ENCODE assay signal across 31 cellular contexts in the genomic region with DNA sequence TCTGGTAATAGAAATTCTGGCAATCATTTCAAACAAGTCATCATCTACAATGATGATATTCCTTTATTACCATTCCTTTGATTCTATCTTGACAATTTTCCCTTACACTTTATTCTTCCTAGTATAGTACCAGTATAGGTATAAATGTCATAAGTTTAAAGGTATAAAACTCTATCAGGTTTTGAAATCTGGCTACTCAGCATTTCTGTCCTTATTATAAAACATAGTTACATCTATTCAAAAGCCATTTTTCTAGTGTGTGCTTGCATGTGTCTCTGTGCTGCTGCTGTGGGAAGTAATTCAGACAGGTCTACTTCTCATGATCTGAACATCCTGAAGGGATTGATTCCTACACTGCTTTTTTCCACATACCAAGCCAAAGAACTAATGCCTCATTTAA. TPM values are rescaled to one million over a fixed set of nuclear protein-coding genes. Genes with fewer than 3 reads are reported as not detected.
"Had no signal": no experiment of that assay in that cellular context is flagged by ENCODE, and none has a peak within 500 bp of the region (broad histone marks: within the 10 kb centered on the region; RNA-seq: fewer than 3 reads in every experiment).

No MANE protein-coding gene starts in this region.

- DNase-seq: activated CD4-positive, alpha-beta memory T cell treated with anti-CD3 and anti-CD28 coated beads, Interleukin-2, amount 10 ng/mL, durations not matched to agents 7 days and 5 days; activated CD4-positive, alpha-beta T cell treated with anti-CD3 and anti-CD28 coated beads for 1 hour; activated CD4-positive, alpha-beta T cell treated with anti-CD3 and anti-CD28 coated beads for 4 hours; activated CD4-positive, alpha-beta T cell treated with anti-CD3 and anti-CD28 coated beads, Interleukin-2, amount 10 ng/mL, durations not matched to agents 7 days and 5 days; activated CD4-positive, alpha-beta T cell treated with anti-CD3 and anti-CD28 coated beads, Interleukin-2, amount 50 U/mL, for 4 hours; activated CD8-positive, alpha-beta memory T cell treated with anti-CD3 and anti-CD28 coated beads, Interleukin-2, amount 50 U/mL, for 48 hours; activated effector memory CD4-positive, alpha-beta T cell treated with Interleukin-2 at 50 U/mL for 16 hours; activated gamma-delta T cell treated with Interleukin-2 at 50 U/mL for 16 hours; activated naive CD4-positive, alpha-beta T cell treated with anti-CD3 and anti-CD28 coated beads, Interleukin-2, amount 50 U/mL, for 16 hours; activated naive CD4-positive, alpha-beta T cell treated with Interleukin-2 at 50 U/mL for 16 hours; activated T-cell treated with anti-CD3 and anti-CD28 coated beads for 4 hours; activated T-cell treated with anti-CD3 and anti-CD28 coated beads, Interleukin-2, amount 50 U/mL, for 4 hours; amniotic stem cell; anterior cingulate cortex; brain microvascular endothelial cell; cortex of kidney; dermis blood vessel endothelial cell; effector CD4-positive, alpha-beta T cell; effector memory CD8-positive, alpha-beta T cell; esophagus squamous epithelium; foreskin melanocyte; head of caudate nucleus; T-helper 2 cell had no signal

- ATAC-seq: activated T-cell treated with anti-CD3 and anti-CD28 coated beads, Interleukin-2, amount 50 U/mL, for 4 hours; activated T-helper 17 cell treated with anti-CD3 and anti-CD28 coated beads, Interleukin-2, amount 50 U/mL, for 72 hours; effector memory CD8-positive, alpha-beta T cell; WTC11 had no signal

- H3K9me3 ChIP-seq: esophagus squamous epithelium had no signal

- H3K4me3 Mint-ChIP-seq: activated CD4-positive, alpha-beta memory T cell treated with anti-CD3 and anti-CD28 coated beads, Interleukin-2, amount 10 ng/mL, durations not matched to agents 7 days and 5 days; activated CD4-positive, alpha-beta T cell treated with anti-CD3 and anti-CD28 coated beads, Interleukin-2, amount 10 ng/mL, durations not matched to agents 7 days and 5 days; activated naive CD8-positive, alpha-beta T cell; activated T-cell treated with anti-CD3 and anti-CD28 coated beads, Interleukin-2, amount 50 U/mL, for 4 hours; activated T-helper 17 cell treated with anti-CD3 and anti-CD28 coated beads, Interleukin-2, amount 50 U/mL, for 72 hours; central memory CD8-positive, alpha-beta T cell; effector memory CD8-positive, alpha-beta T cell; WTC11 had no signal

- H3K4me3 ChIP-seq: esophagus squamous epithelium had no signal

- H3K36me3 Mint-ChIP-seq: activated naive CD8-positive, alpha-beta T cell; WTC11 had no signal

- H3K27ac Mint-ChIP-seq: activated CD4-positive, alpha-beta memory T cell treated with anti-CD3 and anti-CD28 coated beads, Interleukin-2, amount 10 ng/mL, durations not matched to agents 7 days and 5 days; activated CD4-positive, alpha-beta T cell treated with anti-CD3 and anti-CD28 coated beads, Interleukin-2, amount 10 ng/mL, durations not matched to agents 7 days and 5 days; activated naive CD8-positive, alpha-beta T cell; activated T-helper 17 cell treated with anti-CD3 and anti-CD28 coated beads, Interleukin-2, amount 50 U/mL, for 72 hours; effector memory CD8-positive, alpha-beta T cell; WTC11 had no signal

- H3K9me3 Mint-ChIP-seq: activated CD4-positive, alpha-beta memory T cell treated with anti-CD3 and anti-CD28 coated beads, Interleukin-2, amount 10 ng/mL, durations not matched to agents 7 days and 5 days; activated CD4-positive, alpha-beta T cell treated with anti-CD3 and anti-CD28 coated beads, Interleukin-2, amount 10 ng/mL, durations not matched to agents 7 days and 5 days; activated T-cell treated with anti-CD3 and anti-CD28 coated beads, Interleukin-2, amount 50 U/mL, for 4 hours; activated T-helper 17 cell treated with anti-CD3 and anti-CD28 coated beads, Interleukin-2, amount 50 U/mL, for 72 hours; central memory CD8-positive, alpha-beta T cell; effector memory CD8-positive, alpha-beta T cell; WTC11 had no signal

- H3K27me3 ChIP-seq: brain microvascular endothelial cell, esophagus squamous epithelium had no signal

- H3K27ac ChIP-seq: brain microvascular endothelial cell, epithelial cell of prostate, esophagus squamous epithelium had no signal

- H3K4me1 Mint-ChIP-seq: activated CD4-positive, alpha-beta memory T cell treated with anti-CD3 and anti-CD28 coated beads, Interleukin-2, amount 10 ng/mL, durations not matched to agents 7 days and 5 days; activated CD4-positive, alpha-beta T cell treated with anti-CD3 and anti-CD28 coated beads, Interleukin-2, amount 10 ng/mL, durations not matched to agents 7 days and 5 days; activated T-helper 17 cell treated with anti-CD3 and anti-CD28 coated beads, Interleukin-2, amount 50 U/mL, for 72 hours; central memory CD8-positive, alpha-beta T cell had no signal

- FAIRE-seq: bronchial epithelial cell, colon had no signal

RNA-seq across cellular contexts. Expression of gene COL12A1, which starts 36.2 kb away (rescaled TPM):
- total RNA-seq: activated CD4-positive, alpha-beta memory T cell treated with anti-CD3 and anti-CD28 coated beads, Interleukin-2, amount 10 ng/mL, durations not matched to agents 7 days and 5 days; activated CD4-positive, alpha-beta T cell treated with anti-CD3 and anti-CD28 coated beads, Interleukin-2, amount 10 ng/mL, durations not matched to agents 7 days and 5 days; activated T-helper 17 cell treated with anti-CD3 and anti-CD28 coated beads, Interleukin-2, amount 50 U/mL, for 72 hours; T-helper 1 cell treated with Interleukin-12 subunit alpha and Interleukin-12 subunit beta and Interleukin-4 antibody, amounts not matched to agents 30 ng/mL and 1 ng/mL, for 36 hours had no signal
